19 cellular contexts compared by ENCODE assay signal in genomic region chr10:14195455-14195854, GRCh38.
DNase-seq lines count a peak whose midpoint lies in the region; ATAC-seq, FAIRE-seq and TF ChIP-seq lines count a peak whose summit lies in the region.
"Had no signal": no experiment of that assay in that cellular context is flagged by ENCODE, and none has a peak within 500 bp of the region (broad histone marks: within the 10 kb centered on the region; RNA-seq: fewer than 3 reads in every experiment).

No MANE protein-coding gene starts in this region.

- no peak overlapping the region for H3K4me2 ChIP-seq in IMR-90 (ENCODE audit: low read depth, low read length)
- H3K4me2 ChIP-seq in neural progenitor cell, result no peak overlapping the region
- no peak overlapping the region for H3K4me2 ChIP-seq in PC-9
- H3K4me2 ChIP-seq: BLaER1 treated with 17β-estradiol and CSF1 and Interleukin-3, amounts not matched to agents 10 nM and 100 nM had no signal

- TF ChIP-seq RAD21 in IMR-90 (IDR thresholded peaks at IDR 0.05; ENCODE audit: low read length), result no peak

- H3K23ac ChIP-seq in IMR-90 (ENCODE audit: low read depth, low read length), result no peak overlapping the region

- H3K4me1 Mint-ChIP-seq in neural progenitor cell, result peaks cover 42% of the 10 kb centered on the region

- in situ Hi-C loops in IMR-90 (cut with MboI; ENCODE audit: low sequenced_read_pairs), result loop anchor here (25.0 kb wide), 1 partner anchor 617 kb away; no protein-coding TSS in a partner anchor

- H3K79me2 ChIP-seq in neural progenitor cell (ENCODE audit: low read depth) (no peaks in the 10 kb centered on the region), PC-9 (ENCODE audit: low read depth) (no peaks in the 10 kb centered on the region)

- no peak for TF ChIP-seq POLR2A in IMR-90 (IDR thresholded peaks at IDR 0.05; ENCODE audit: low read depth, low read length)

- ATAC-seq in IMR-90 (ENCODE audit: low read depth), result no peak
- no peak for ATAC-seq in HG02840 (IDR thresholded peaks at IDR 0.05; ENCODE audit: low FRiP score, unreplicated experiment)
- ATAC-seq: CD8-positive, alpha-beta T cell; GM12878; K562 had no signal

- POLR2A ChIA-PET in IMR-90 (lab: Charles Lee; ENCODE audit: unreplicated experiment) (interaction anchor here (0.9 kb wide), 1 partner anchor 10 kb away, joined by 3 read pairs; no protein-coding TSS in a partner anchor), PC-9 (lab: Charles Lee; ENCODE audit: unreplicated experiment) (interaction anchor here (0.7 kb wide), 1 partner anchor 329 kb away, joined by 4 read pairs; no protein-coding TSS in a partner anchor)

- H3F3A ChIP-seq in neural progenitor cell (ENCODE audit: low read depth) (no peaks in the 10 kb centered on the region), PC-9 (ENCODE audit: insufficient read depth, low read depth) (no peaks in the 10 kb centered on the region)

- H3K27me3 Mint-ChIP-seq in neural progenitor cell (ENCODE audit: insufficient read depth, low read depth), result peaks cover 2% of the 10 kb centered on the region

- no peaks in the 10 kb centered on the region for H3K36me3 Mint-ChIP-seq in neural progenitor cell
- H3K36me3 Mint-ChIP-seq: CD8-positive, alpha-beta T cell had no signal

- H2BK20ac ChIP-seq in IMR-90 (ENCODE audit: low read depth, low read length), result no peak overlapping the region

- no peak overlapping the region for H3K4me3 ChIP-seq in IMR-90 (ENCODE audit: insufficient read depth, low read depth, low read length)
- no peak overlapping the region for H3K4me3 ChIP-seq in neural progenitor cell
- no peak overlapping the region for H3K4me3 ChIP-seq in PC-9
- H3K4me3 ChIP-seq: BLaER1 treated with 17β-estradiol and CSF1 and Interleukin-3, amounts not matched to agents 10 nM and 100 nM; GM12878; HAP-1; K562 had no signal

- H3K4me3 Mint-ChIP-seq in neural progenitor cell, result peak overlapping the region; percentile 30
- H3K4me3 Mint-ChIP-seq: B cell; CD8-positive, alpha-beta T cell had no signal

- H2BK5ac ChIP-seq in IMR-90 (ENCODE audit: low read depth, low read length, poor library complexity, severe bottlenecking), result no peak overlapping the region

- peaks cover 21% of the 10 kb centered on the region for H3K27me3 ChIP-seq in IMR-90 (ENCODE audit: control insufficient read depth, insufficient read depth, low read length)
- H3K27me3 ChIP-seq in neural progenitor cell, result no peaks in the 10 kb centered on the region
- H3K27me3 ChIP-seq in PC-9 (ENCODE audit: insufficient read depth, low read depth), result no peaks in the 10 kb centered on the region
- H3K27me3 ChIP-seq: BLaER1 treated with 17β-estradiol and CSF1 and Interleukin-3, amounts not matched to agents 10 nM and 100 nM had no signal

- H3K27ac ChIP-seq in IMR-90 (ENCODE audit: insufficient read depth, low read length), result no peak overlapping the region
- no peak overlapping the region for H3K27ac ChIP-seq in neural progenitor cell
- H3K27ac ChIP-seq in PC-9, result no peak overlapping the region
- H3K27ac ChIP-seq: BLaER1 treated with 17β-estradiol and CSF1 and Interleukin-3, amounts not matched to agents 10 nM and 100 nM; HL-60 had no signal

- no peak for DNase-seq in IMR-90
- DNase-seq in neural progenitor cell (ENCODE audit: low spot score), result no peak
- no peak for DNase-seq in NCI-H524 treated with DMSO at 0.1 percent for 48 hours (lab: John Stamatoyannopoulos, UW)
- no peak for DNase-seq in PC-9
- no peak for DNase-seq in OCI-M1 (lab: John Stamatoyannopoulos, UW)
- DNase-seq: 8988T; Calu3; CD8-positive, alpha-beta T cell; DMS79 treated with DMSO at 0.1 percent for 48 hours had no signal

- H3K9ac ChIP-seq in IMR-90 (ENCODE audit: low read depth, low read length) (no peak overlapping the region), neural progenitor cell (no peak overlapping the region)
- H3K9ac ChIP-seq: BLaER1 treated with 17β-estradiol and CSF1 and Interleukin-3, amounts not matched to agents 10 nM and 100 nM had no signal

- no peak overlapping the region for H3K56ac ChIP-seq in IMR-90 (ENCODE audit: extremely low read depth, insufficient read depth, low read length)

- no peak overlapping the region for H2BK120ac ChIP-seq in IMR-90 (ENCODE audit: low read depth, low read length)

- H3K4me1 ChIP-seq in IMR-90 (ENCODE audit: control insufficient read depth, insufficient read depth, low read length) (no peaks in the 10 kb centered on the region), neural progenitor cell (no peaks in the 10 kb centered on the region), PC-9 (replicated peaks; ENCODE audit: insufficient read depth) (no peaks in the 10 kb centered on the region)
- H3K4me1 ChIP-seq: HAP-1 had no signal

- no peak overlapping the region for H4K5ac ChIP-seq in IMR-90 (ENCODE audit: low read depth, low read length)

- H2AK9ac ChIP-seq in IMR-90 (replicated peaks; ENCODE audit: low read depth, low read length, poor library complexity), result no peak overlapping the region

- no peak overlapping the region for H2AK5ac ChIP-seq in IMR-90 (ENCODE audit: low read depth, low read length)

- intact Hi-C loops in IMR-90 (cut with micrococcal nuclease), result loop anchor here (5.0 to 10.0 kb wide), 3 partner anchors 202 to 912 kb away; no protein-coding TSS in a partner anchor
- intact Hi-C loops in PC-9 (cut with micrococcal nuclease; ENCODE audit: unreplicated experiment), result loop anchor here (2.0 to 5.0 kb wide), 3 partner anchors 45 to 408 kb away; no protein-coding TSS in a partner anchor

- dilution Hi-C loops in IMR-90 (cut with HindIII; ENCODE audit: low sequenced_read_pairs, unreplicated experiment), result no loop called here

- H3K9me3 Mint-ChIP-seq in neural progenitor cell, result no peaks in the 10 kb centered on the region
- H3K9me3 Mint-ChIP-seq: CD8-positive, alpha-beta T cell had no signal

- H3K9me2 ChIP-seq in PC-9 (ENCODE audit: insufficient read depth), result no peaks in the 10 kb centered on the region

- peak; percentile 27 for FAIRE-seq in G401.6 (lab: Jason Lieb, UNC)
- FAIRE-seq: GM19239, H1, K562 had no signal

- H2AFZ ChIP-seq in IMR-90 (replicated peaks; ENCODE audit: low read length, poor library complexity) (no peak overlapping the region), neural progenitor cell (replicated peaks) (no peak overlapping the region), PC-9 (no peak overlapping the region)

- CTCF ChIA-PET in IMR-90 (lab: Yijun Ruan, JAX), result interaction anchor here (0.6 to 1.5 kb wide), 2 partner anchors 8 to 284 kb away, joined by 3 to 8 read pairs; no protein-coding TSS in a partner anchor
- CTCF ChIA-PET in PC-9 (lab: Charles Lee), result interaction anchor here (0.6 to 1.2 kb wide), 3 partner anchors 120 to 282 kb away, joined by 3 read pairs; no protein-coding TSS in a partner anchor

- peak overlapping the region; percentile 71 for H3K27ac Mint-ChIP-seq in neural progenitor cell
- H3K27ac Mint-ChIP-seq: B cell; CD8-positive, alpha-beta T cell had no signal

- no peaks in the 10 kb centered on the region for H3K79me1 ChIP-seq in IMR-90 (ENCODE audit: low read depth in 1 of 2, low read length in 2 of 2)

- H3K18ac ChIP-seq in IMR-90 (ENCODE audit: low read depth, low read length), result peak overlapping the region; percentile 35; the same call in 1 of the 2 replicates

- no peaks in the 10 kb centered on the region for H3K9me3 ChIP-seq in IMR-90 (ENCODE audit: control insufficient read depth, insufficient read depth, low read length)
- H3K9me3 ChIP-seq in neural progenitor cell (ENCODE audit: low read depth), result no peaks in the 10 kb centered on the region
- no peaks in the 10 kb centered on the region for H3K9me3 ChIP-seq in PC-9 (ENCODE audit: insufficient read depth, low read depth)
- H3K9me3 ChIP-seq: BLaER1 treated with 17β-estradiol and CSF1 and Interleukin-3, amounts not matched to agents 10 nM and 100 nM; HAP-1 had no signal

- H3K9me1 ChIP-seq in IMR-90 (ENCODE audit: insufficient read depth, low read length), result no peaks in the 10 kb centered on the region

- H3K4ac ChIP-seq in IMR-90 (ENCODE audit: low read depth, low read length), result no peak overlapping the region

- 20% methylated on average over 1 of the region's 6 CpGs; no CpG with 5 or more reads in 1 of the 2 experiments for WGBS in IMR-90 (ENCODE audit: extremely low coverage in 2 of 2, insufficient read length in 1 of 2), 2 experiments

- BruUV-seq in IMR-90 (replicated peaks; lab: Mats Ljungman, UMichigan), result no TSS peak
- BruUV-seq in PC-9 (replicated peaks; lab: Mats Ljungman, UMichigan), result no TSS peak

- H4K8ac ChIP-seq in IMR-90 (ENCODE audit: low read depth in 2 of 2, low read length in 2 of 2), result no peak overlapping the region

- H4K91ac ChIP-seq in IMR-90 (ENCODE audit: insufficient read depth, low read depth, low read length), result no peak overlapping the region; the same call in 1 of the 2 replicates

- H3K14ac ChIP-seq in IMR-90 (replicated peaks; ENCODE audit: low read depth, low read length), result no peak overlapping the region

- no peak for TF ChIP-seq CTCF in IMR-90 (conservative IDR thresholded peaks at IDR 0.05; ENCODE audit: low read depth, low read length)
- no peak for TF ChIP-seq CTCF in neural progenitor cell (IDR thresholded peaks at IDR 0.05)
- TF ChIP-seq CTCF in PC-9 (conservative IDR thresholded peaks at IDR 0.05), result no peak

- H4K20me1 ChIP-seq in IMR-90 (ENCODE audit: insufficient read depth, low read length) (no peaks in the 10 kb centered on the region), neural progenitor cell (ENCODE audit: low read depth) (no peaks in the 10 kb centered on the region), PC-9 (ENCODE audit: insufficient read depth) (no peaks in the 10 kb centered on the region)
- H4K20me1 ChIP-seq: BLaER1 treated with 17β-estradiol and CSF1 and Interleukin-3, amounts not matched to agents 10 nM and 100 nM had no signal

- H2BK15ac ChIP-seq in IMR-90 (ENCODE audit: low read depth, low read length), result no peak overlapping the region

- H3K36me3 ChIP-seq in IMR-90 (ENCODE audit: control insufficient read depth, insufficient read depth, low read length) (no peaks in the 10 kb centered on the region), neural progenitor cell (no peaks in the 10 kb centered on the region), PC-9 (ENCODE audit: low read depth) (no peaks in the 10 kb centered on the region)
- H3K36me3 ChIP-seq: BLaER1 treated with 17β-estradiol and CSF1 and Interleukin-3, amounts not matched to agents 10 nM and 100 nM; HAP-1 had no signal

TF ChIP-seq in IMR-90, 13 proteins besides CTCF, POLR2A, EP300 and RAD21:
- TF ChIP-seq MXI1 (IDR thresholded peaks at IDR 0.05; ENCODE audit: borderline replicate concordance, low read depth, low read length), result no peak
- TF ChIP-seq MAFK (IDR thresholded peaks at IDR 0.05; ENCODE audit: low read depth, low read length), result no peak
- TF ChIP-seq RFX5 (IDR thresholded peaks at IDR 0.05; ENCODE audit: low read depth, low read length), result no peak
- no peak for TF ChIP-seq SMC3 (IDR thresholded peaks at IDR 0.05; ENCODE audit: low read depth, low read length)
